In the genomic region with DNA sequence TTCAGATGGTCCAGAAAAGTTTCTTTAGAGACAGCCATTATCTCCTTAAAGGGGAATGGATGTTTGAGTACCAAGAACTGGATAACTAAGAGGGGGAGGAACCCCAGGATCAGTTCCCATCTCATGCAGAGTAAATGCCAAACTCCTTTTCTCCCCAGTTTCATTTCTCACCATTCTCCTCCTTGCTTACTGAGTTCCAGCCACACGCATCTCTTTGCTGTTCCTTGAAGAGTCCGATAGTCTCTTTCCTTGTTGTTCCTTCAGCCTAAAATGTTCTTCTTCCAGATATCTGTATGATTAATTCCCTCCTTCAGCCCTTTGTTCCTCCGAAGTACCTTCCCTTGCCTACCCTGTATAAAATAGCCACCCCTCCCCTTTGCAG, we compare ENCODE assay signal across 1 cellular context.
TF ChIP-seq lines count a peak whose summit lies in the region.

No MANE protein-coding gene starts in this region.

TF ChIP-seq in HCT116, 20 proteins besides CTCF, POLR2A, EP300 and RAD21:
- TF ChIP-seq EZH2phosphoT487 (IDR thresholded peaks at IDR 0.05; ENCODE audit: borderline replicate concordance), result no peak
- TF ChIP-seq EGR1 (IDR thresholded peaks at IDR 0.05; ENCODE audit: low read depth), result no peak
- TF ChIP-seq CEBPB (IDR thresholded peaks at IDR 0.05; ENCODE audit: low read depth), result no peak
- TF ChIP-seq, protein P1, sequence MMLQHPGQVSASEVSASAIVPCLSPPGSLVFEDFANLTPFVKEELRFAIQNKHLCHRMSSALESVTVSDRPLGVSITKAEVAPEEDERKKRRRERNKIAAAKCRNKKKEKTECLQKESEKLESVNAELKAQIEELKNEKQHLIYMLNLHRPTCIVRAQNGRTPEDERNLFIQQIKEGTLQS (IDR thresholded peaks at IDR 0.05), result no peak
